ENCODE assay signal across 10 cellular contexts in the genomic region with DNA sequence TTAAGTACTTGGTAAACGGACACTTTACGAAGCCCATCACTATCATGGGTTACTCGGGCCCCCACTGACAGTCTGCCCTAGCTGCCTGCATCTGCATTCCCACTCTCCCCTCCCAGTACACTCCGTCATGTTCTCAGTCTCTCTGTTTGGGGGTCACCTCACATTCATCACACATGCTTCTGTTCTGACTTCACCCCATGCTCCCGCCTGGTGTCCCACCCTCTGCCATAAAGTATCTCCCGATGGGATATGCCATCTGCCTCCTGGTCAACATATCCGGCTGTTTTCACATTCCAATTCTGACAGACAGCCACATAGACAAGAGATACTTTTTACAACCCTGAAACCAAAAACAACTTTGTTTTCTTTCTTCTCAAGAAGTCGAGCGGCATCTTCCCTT. TPM values are rescaled to one million over a fixed set of nuclear protein-coding genes. Genes with fewer than 3 reads are reported as not detected.
A peak's percentile ranks its signal among the peaks of the same experiment; 100 is the strongest.
DNase-seq lines count a peak whose midpoint lies in the region; ATAC-seq, FAIRE-seq and TF ChIP-seq lines count a peak whose summit lies in the region.
"Had no signal": no experiment of that assay in that cellular context is flagged by ENCODE, and none has a peak within 500 bp of the region (broad histone marks: within the 10 kb centered on the region; RNA-seq: fewer than 3 reads in every experiment).

No MANE protein-coding gene starts in this region.

- TF ChIP-seq POLR2A in H54 (IDR thresholded peaks at IDR 0.05; ENCODE audit: low read depth, low read length), result no peak
- no peak for TF ChIP-seq POLR2A in body of pancreas (IDR thresholded peaks at IDR 0.05)

- peaks cover 5% of the 10 kb centered on the region for H3K9me3 Mint-ChIP-seq in Calu3 (ENCODE audit: low read depth, unreplicated experiment)

- no peaks in the 10 kb centered on the region for H3K79me2 ChIP-seq in fibroblast of lung (ENCODE audit: control insufficient read depth, insufficient read depth, low read length)

- no peak overlapping the region for H3K27ac Mint-ChIP-seq in Calu3 (ENCODE audit: unreplicated experiment)

- CTCF ChIA-PET in Calu3 (lab: Charles Lee), result interaction anchor here (2.3 kb wide), 1 partner anchor 14 kb away, joined by 15 read pairs; no protein-coding TSS in a partner anchor

- WGBS in body of pancreas, 2 donors, result 86 to 92% methylated on average over 9 of the region's 9 CpGs

- no peaks in the 10 kb centered on the region for H3K9me3 ChIP-seq in SJCRH30 (replicated peaks)
- H3K9me3 ChIP-seq in fibroblast of lung (ENCODE audit: control insufficient read depth, insufficient read depth, low read depth, low read length), result no peaks in the 10 kb centered on the region
- H3K9me3 ChIP-seq in body of pancreas, result no peaks in the 10 kb centered on the region
- H3K9me3 ChIP-seq: ovary had no signal

- H3K27ac ChIP-seq in SJCRH30, result peak overlapping the region; percentile 75
- H3K27ac ChIP-seq in fibroblast of lung (ENCODE audit: insufficient read depth, low read length), result no peak overlapping the region
- H3K27ac ChIP-seq in rectal smooth muscle tissue (ENCODE audit: low read depth, low read length), result peak overlapping the region; percentile 83
- H3K27ac ChIP-seq in body of pancreas, result no peak overlapping the region
- H3K27ac ChIP-seq: ovary had no signal

- no peak for TF ChIP-seq CTCF in Calu3 (IDR thresholded peaks at IDR 0.05; ENCODE audit: unreplicated experiment)
- TF ChIP-seq CTCF in fibroblast of lung (conservative IDR thresholded peaks at IDR 0.05 in 1 of 2, IDR thresholded peaks at IDR 0.05 in 1 of 2; ENCODE audit: low read depth in 1 of 2, low read length in 2 of 2), result no peak
- no peak for TF ChIP-seq CTCF in body of pancreas (IDR thresholded peaks at IDR 0.05)

- H3K4me1 ChIP-seq in SJCRH30 (peaks cover 8% of the 10 kb centered on the region; the same call in 1 of the 2 replicates), fibroblast of lung (ENCODE audit: control insufficient read depth, extremely low read depth, insufficient read depth, low read length) (peaks cover 9% of the 10 kb centered on the region), rectal smooth muscle tissue (ENCODE audit: control insufficient read depth, insufficient read depth, low read length) (peaks cover 14% of the 10 kb centered on the region), body of pancreas (peaks cover 26% of the 10 kb centered on the region)

- ATAC-seq in body of pancreas, result no peak
- ATAC-seq: activated CD4-positive, CD25-positive, alpha-beta regulatory T cell treated with anti-CD3 and anti-CD28 coated beads, Interleukin-2, amount 50 U/mL, for 24 hours had no signal

- DNase-seq in Calu3, result no peak
- peak; percentile 57 to 60 for DNase-seq in SJCRH30
- no peak for DNase-seq in fibroblast of lung (ENCODE audit: low read depth in 2 of 2)
- no peak for DNase-seq in H54 (ENCODE audit: insufficient read length, low spot score)
- DNase-seq in body of pancreas, result no peak
- no peak for DNase-seq in NCI-H69 (lab: John Stamatoyannopoulos, UW)
- DNase-seq: central memory CD4-positive, alpha-beta T cell; ovary had no signal

- BruUV-seq in Calu3 (replicated peaks; lab: Mats Ljungman, UMichigan), result no TSS peak

- no peaks in the 10 kb centered on the region for H4K20me1 ChIP-seq in fibroblast of lung (ENCODE audit: control insufficient read depth, extremely low read depth, insufficient read depth, low read length)

- peak overlapping the region; percentile 97 for H3K4me3 Mint-ChIP-seq in Calu3 (ENCODE audit: low read depth, unreplicated experiment)

- H3K36me3 ChIP-seq in SJCRH30, result peaks cover 23% of the 10 kb centered on the region
- H3K36me3 ChIP-seq in fibroblast of lung (ENCODE audit: control insufficient read depth, insufficient read depth, low read length), result no peaks in the 10 kb centered on the region
- H3K36me3 ChIP-seq in rectal smooth muscle tissue (ENCODE audit: control insufficient read depth, insufficient read depth, low read length), result no peaks in the 10 kb centered on the region
- H3K36me3 ChIP-seq in body of pancreas (replicated peaks in 1 of 2; ENCODE audit: insufficient read depth in 1 of 2, low read depth in 2 of 2), result no peaks in the 10 kb centered on the region
- H3K36me3 ChIP-seq: ovary had no signal

- H3K4me3 ChIP-seq in SJCRH30, result peak overlapping the region; percentile 78
- peak overlapping the region; percentile 32 to 90 (median 83) for H3K4me3 ChIP-seq in fibroblast of lung (replicated peaks in 1 of 4; ENCODE audit: control extremely low read depth in 1 of 4, insufficient read depth in 1 of 4, low read depth in 3 of 4, low read length in 4 of 4)
- peak overlapping the region; percentile 88 for H3K4me3 ChIP-seq in rectal smooth muscle tissue (ENCODE audit: low read length)
- no peak overlapping the region for H3K4me3 ChIP-seq in body of pancreas

- peaks cover 15% of the 10 kb centered on the region for H3K36me3 Mint-ChIP-seq in Calu3 (ENCODE audit: insufficient read depth, unreplicated experiment)

- H3K4me2 ChIP-seq in fibroblast of lung (ENCODE audit: extremely low read depth, insufficient read depth, low read length), result peak overlapping the region; percentile 90

- H3K4me1 Mint-ChIP-seq in Calu3 (ENCODE audit: low read depth, unreplicated experiment), result peaks cover 16% of the 10 kb centered on the region

- H2AFZ ChIP-seq in fibroblast of lung (ENCODE audit: low read length), result peak overlapping the region; percentile 19

- no peak for FAIRE-seq in H54 (lab: Jason Lieb, UNC)

- H3K27me3 ChIP-seq in SJCRH30 (no peaks in the 10 kb centered on the region), fibroblast of lung (ENCODE audit: control insufficient read depth, insufficient read depth, low read length) (no peaks in the 10 kb centered on the region), rectal smooth muscle tissue (ENCODE audit: control insufficient read depth, insufficient read depth, low read length) (no peaks in the 10 kb centered on the region), body of pancreas (no peaks in the 10 kb centered on the region)
- H3K27me3 ChIP-seq: ovary had no signal

- H3K9ac ChIP-seq in fibroblast of lung (ENCODE audit: insufficient read depth, low read length), result no peak overlapping the region
- no peak overlapping the region for H3K9ac ChIP-seq in rectal smooth muscle tissue (ENCODE audit: low read length)

- H3K27me3 Mint-ChIP-seq in Calu3 (ENCODE audit: unreplicated experiment), result peaks cover 74% of the 10 kb centered on the region

- intact Hi-C loops in Calu3 (cut with micrococcal nuclease; ENCODE audit: unreplicated experiment), result no loop called here
- intact Hi-C loops in body of pancreas (cut with DNase I), result no loop called here

RNA-seq across cellular contexts. Expression of a gene that starts 1.0 kb away (rescaled TPM):
- total RNA-seq in Calu3 (2022) (not detected in 2 replicates), fibroblast of lung (3.3 and 5.1 TPM in 2 replicates), body of pancreas (1 to 10 TPM; 1.6 to 4.9 TPM)
- 39.7 and 40.0 TPM in 2 replicates for total RNA-seq in SJCRH30 (2014; rRNA removed; shearing (Covaris generic))
- 7.2 and 7.9 TPM in 2 replicates for polyA plus RNA-seq in fibroblast of lung
- polyA plus RNA-seq in fibroblast of lung (2012), result 18.9 and 20.4 TPM in 2 replicates
- polyA minus RNA-seq in fibroblast of lung (ENCODE audit: low replicate concordance), result 27.3 and 30.5 TPM in 2 replicates

RNA-seq across cellular contexts. Expression of a gene that starts 46.9 kb away (rescaled TPM):
- total RNA-seq in Calu3 (2022) (6.7 and 9.9 TPM in 2 replicates), fibroblast of lung (under 0.01 and 0.17 TPM in 2 replicates), body of pancreas (1 to 10 TPM; 3.1 to 4.0 TPM)
- 0.51 and 0.66 TPM in 2 replicates for total RNA-seq in SJCRH30 (2014; rRNA removed; shearing (Covaris generic))
- 0.10 and 0.14 TPM in 2 replicates for polyA plus RNA-seq in fibroblast of lung
- polyA plus RNA-seq in fibroblast of lung (2012), result 0.06 and 0.08 TPM in 2 replicates
- 0.19 and 0.24 TPM in 2 replicates for polyA minus RNA-seq in fibroblast of lung (ENCODE audit: low replicate concordance)

Comparison
In these comparisons a context has a peak if more than half of its experiments do, and no peak if none do; other contexts are left out.
1. DNase-seq: peak in SJCRH30 (2 of 2); none in Calu3 (single experiment), fibroblast of lung (0 of 2), H54 (single experiment), body of pancreas (0 of 4) and NCI-H69 (single experiment).
2. H3K27ac ChIP-seq: peak in SJCRH30 (single experiment) and rectal smooth muscle tissue (single experiment); none in fibroblast of lung (single experiment) and body of pancreas (0 of 4).
3. H3K4me3 ChIP-seq: peak in SJCRH30 (single experiment), fibroblast of lung (4 of 4) and rectal smooth muscle tissue (single experiment); none in body of pancreas (0 of 2).